Comparison of ENCODE assay signal across 28 cellular contexts in the genomic region with DNA sequence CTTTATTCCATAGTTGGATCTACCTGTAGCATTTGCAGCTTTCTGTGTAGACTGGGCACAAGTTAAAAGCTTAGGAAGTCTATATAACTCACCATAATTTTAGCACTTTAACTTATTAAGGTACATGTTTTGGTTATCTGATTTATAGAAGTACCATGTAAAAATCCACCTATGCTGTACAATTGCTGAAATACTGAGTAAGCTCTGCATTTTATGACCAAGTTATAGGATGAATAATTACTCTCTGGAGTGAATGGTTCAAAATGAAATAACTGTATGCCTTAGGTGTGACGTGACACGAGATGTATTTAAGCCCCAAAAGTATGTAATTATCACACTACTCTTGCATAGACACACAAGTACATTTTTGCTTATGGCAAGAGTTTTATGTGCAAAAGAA.
"Had no signal": no experiment of that assay in that cellular context is flagged by ENCODE, and none has a peak within 500 bp of the region (broad histone marks: within the 10 kb centered on the region; RNA-seq: fewer than 3 reads in every experiment).

No MANE protein-coding gene starts in this region.

- ATAC-seq: natural killer cell; psoas muscle; right cardiac atrium; right lobe of liver; stimulated activated effector memory CD8-positive, alpha-beta T cell treated with anti-CD3 and anti-CD28 coated beads, Interleukin-12 subunit alpha, Interleukin-12 subunit beta, amount 100 ng/mL, for 72 hours; stimulated activated naive B cell treated with anti-CD40 and anti-IgM and Interleukin-4, amounts not matched to agents 10 μg/mL and 1 μg/mL and 100 μg/mL, for 72 hours; upper lobe of right lung had no signal

- H3K36me3 Mint-ChIP-seq: stimulated activated effector memory CD8-positive, alpha-beta T cell treated with anti-CD3 and anti-CD28 coated beads, Interleukin-12 subunit alpha, Interleukin-12 subunit beta, amount 100 ng/mL, for 72 hours had no signal

- DNase-seq: natural killer cell; occipital lobe; ovary; posterior cingulate gyrus; psoas muscle; right cardiac atrium; right lobe of liver; sigmoid colon; small intestine; stimulated activated CD4-positive, alpha-beta T cell treated with anti-CD3 and anti-CD28 coated beads, Interleukin-15, amount 100 ng/mL, for 24 hours; stimulated activated CD4-positive, alpha-beta T cell treated with anti-CD3 and anti-CD28 coated beads, Interleukin-2, amount 100 ng/mL, for 24 hours; stimulated activated CD4-positive, alpha-beta T cell treated with anti-CD3 and anti-CD28 coated beads, Interleukin-2, amount 100 ng/mL, for 48 hours; stimulated activated CD4-positive, alpha-beta T cell treated with anti-CD3 and anti-CD28 coated beads, Interleukin-4, amount 100 ng/mL, for 24 hours; stimulated activated naive B cell treated with anti-CD40 and anti-IgM and Interleukin-4, amounts not matched to agents 10 μg/mL and 1 μg/mL and 100 μg/mL, for 72 hours; stimulated activated naive CD4-positive, alpha-beta T cell treated with Interleukin-2 at 50 U/mL for 16 hours; stomach; thyroid gland; trophoblast cell; upper lobe of right lung; uterus had no signal

- H3K4me3 Mint-ChIP-seq: natural killer cell; nephron; neural progenitor cell; stimulated activated effector memory CD8-positive, alpha-beta T cell treated with anti-CD3 and anti-CD28 coated beads, Interleukin-12 subunit alpha, Interleukin-12 subunit beta, amount 100 ng/mL, for 72 hours; stimulated activated naive B cell treated with anti-CD40 and anti-IgM and Interleukin-4, amounts not matched to agents 10 μg/mL and 1 μg/mL and 100 μg/mL, for 72 hours; stimulated activated naive CD8-positive, alpha-beta T cell treated with anti-CD3 and anti-CD28 coated beads, Interleukin-15, Interleukin-2, amounts not matched to agents 100 ng/mL and 50 ng/mL, for 24 hours had no signal

- H3K4me1 ChIP-seq: upper lobe of right lung had no signal

- H3K27ac ChIP-seq: neural progenitor cell, ovary, parathyroid adenoma, psoas muscle, right lobe of liver, sigmoid colon, stomach, thoracic aorta, thyroid gland, tibial nerve, upper lobe of right lung, uterus had no signal

- H3K36me3 ChIP-seq: neural progenitor cell, ovary, right lobe of liver, sigmoid colon, stomach, thoracic aorta, thyroid gland, tibial nerve, upper lobe of right lung, uterus had no signal

- H3K9me3 ChIP-seq: ovary, right lobe of liver, stomach, thoracic aorta, thyroid gland, upper lobe of right lung had no signal

- H3K27me3 Mint-ChIP-seq: progenitor cell of endocrine pancreas; stimulated activated naive B cell treated with anti-CD40 and anti-IgM and Interleukin-4, amounts not matched to agents 10 μg/mL and 1 μg/mL and 100 μg/mL, for 72 hours; stimulated activated naive CD8-positive, alpha-beta T cell treated with anti-CD3 and anti-CD28 coated beads, Interleukin-15, Interleukin-2, amounts not matched to agents 100 ng/mL and 50 ng/mL, for 24 hours had no signal

- H3K27ac Mint-ChIP-seq: natural killer cell; neural progenitor cell; progenitor cell of endocrine pancreas; stimulated activated effector memory CD8-positive, alpha-beta T cell treated with anti-CD3 and anti-CD28 coated beads, Interleukin-12 subunit alpha, Interleukin-12 subunit beta, amount 100 ng/mL, for 72 hours; stimulated activated naive CD8-positive, alpha-beta T cell treated with anti-CD3 and anti-CD28 coated beads, Interleukin-15, Interleukin-2, amounts not matched to agents 100 ng/mL and 50 ng/mL, for 24 hours had no signal

- H3K4me3 ChIP-seq: neural progenitor cell, ovary, psoas muscle, right lobe of liver, sigmoid colon, stomach, thoracic aorta, thyroid gland, tibial nerve, upper lobe of right lung, uterus had no signal
